Comparison of ENCODE assay signal across 8 cellular contexts in the genomic region with DNA sequence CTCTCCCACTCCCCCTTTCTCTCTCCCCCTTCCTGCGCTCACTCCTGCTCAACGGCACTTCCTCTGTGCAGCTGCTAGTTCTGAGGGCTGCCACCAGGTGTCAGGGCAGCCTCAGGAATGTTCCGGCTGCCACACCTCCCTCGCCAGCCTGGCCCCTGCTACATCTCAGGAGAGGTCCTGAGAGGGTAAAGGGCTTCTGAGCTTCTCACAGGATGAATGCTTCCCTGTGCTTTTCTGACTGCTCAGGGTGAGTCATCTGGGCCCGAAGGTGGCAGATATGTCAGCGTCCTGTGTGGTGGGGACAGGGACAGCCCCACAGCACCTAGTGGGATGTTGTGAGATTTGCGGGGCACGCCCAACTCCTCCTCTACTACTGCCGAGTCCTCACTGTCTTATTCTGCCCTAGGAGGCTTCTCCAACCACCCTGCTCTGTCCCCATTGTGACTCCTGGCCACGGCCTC. TPM values are rescaled to one million over a fixed set of nuclear protein-coding genes. Genes with fewer than 3 reads are reported as not detected.
DNase-seq lines count a peak whose midpoint lies in the region; ATAC-seq and TF ChIP-seq lines count a peak whose summit lies in the region.

No MANE protein-coding gene starts in this region.

- H3K4me3 ChIP-seq in SU-DHL-6 (ENCODE audit: insufficient read depth, low read length, poor library complexity, severe bottlenecking): no peak overlapping the region
- H3K4me3 ChIP-seq in left ventricle myocardium inferior: no peak overlapping the region
- H3K4me3 ChIP-seq in gastrocnemius medialis: no peak overlapping the region

- H3K9me3 ChIP-seq in SU-DHL-6 (ENCODE audit: insufficient read depth, low read length) (no peaks in the 10 kb centered on the region), left ventricle myocardium inferior (replicated peaks) (no peaks in the 10 kb centered on the region), gastrocnemius medialis (no peaks in the 10 kb centered on the region)

- H3K9me2 ChIP-seq in SU-DHL-6 (replicated peaks; ENCODE audit: insufficient read depth, low read length): no peaks in the 10 kb centered on the region

- TF ChIP-seq CTCF in SU-DHL-6 (IDR thresholded peaks at IDR 0.05; ENCODE audit: insufficient read depth, low read length, poor library complexity, severe bottlenecking) (peak; percentile 83), left ventricle myocardium inferior (IDR thresholded peaks at IDR 0.05; ENCODE audit: borderline replicate concordance) (peak; percentile 79), gastrocnemius medialis (IDR thresholded peaks at IDR 0.05 in 4 of 5, conservative IDR thresholded peaks at IDR 0.05 in 1 of 5) (peak; percentile 56 to 76 (median 66))

- H3K27ac Mint-ChIP-seq in activated naive CD8-positive, alpha-beta T cell treated with anti-CD3 and anti-CD28 coated beads for 36 hours: no peak overlapping the region

- peaks cover 26% of the 10 kb centered on the region for H3K4me1 Mint-ChIP-seq in activated naive CD8-positive, alpha-beta T cell treated with anti-CD3 and anti-CD28 coated beads for 36 hours

- intact Hi-C loops in left ventricle myocardium inferior (cut with micrococcal nuclease) (loop anchor here (10.0 kb wide), 1 partner anchor 181 kb away; no protein-coding TSS in a partner anchor), gastrocnemius medialis (cut with DNase I; ENCODE audit: low total_unique reads) (loop anchor here (10.0 kb wide), 1 partner anchor 521 kb away; no protein-coding TSS in a partner anchor)

- no peaks in the 10 kb centered on the region for H3K36me3 ChIP-seq in SU-DHL-6 (ENCODE audit: low read length)
- H3K36me3 ChIP-seq in left ventricle myocardium inferior: peaks cover 20% of the 10 kb centered on the region
- peaks cover 3 to 19% of the 10 kb centered on the region in 2 donors for H3K36me3 ChIP-seq in gastrocnemius medialis

- H3K27me3 ChIP-seq in SU-DHL-6 (ENCODE audit: low read length) (no peaks in the 10 kb centered on the region), left ventricle myocardium inferior (ENCODE audit: low read depth) (no peaks in the 10 kb centered on the region), gastrocnemius medialis (no peaks in the 10 kb centered on the region)

- H3K27ac ChIP-seq in SU-DHL-6 (ENCODE audit: low read depth, low read length) (no peak overlapping the region), left ventricle myocardium inferior (replicated peaks) (no peak overlapping the region), gastrocnemius medialis (no peak overlapping the region)

- H3K27me3 Mint-ChIP-seq in activated naive CD8-positive, alpha-beta T cell treated with anti-CD3 and anti-CD28 coated beads for 36 hours: no peaks in the 10 kb centered on the region

- no peak overlapping the region for H3K9ac ChIP-seq in SU-DHL-6 (ENCODE audit: low read length)

- no peak overlapping the region for H3K4me2 ChIP-seq in SU-DHL-6 (ENCODE audit: low read depth, low read length, poor library complexity, severe bottlenecking)

- H3K36me3 Mint-ChIP-seq in activated naive CD8-positive, alpha-beta T cell treated with anti-CD3 and anti-CD28 coated beads for 36 hours: peaks cover 5% of the 10 kb centered on the region

- no peaks in the 10 kb centered on the region for H3F3A ChIP-seq in SU-DHL-6 (ENCODE audit: insufficient read depth)

- DNase-seq in NCI-H446 (lab: John Stamatoyannopoulos, UW) (peak; percentile 14 to 63), NCI-H446 treated with DMSO at 0.1 percent for 48 hours (lab: John Stamatoyannopoulos, UW) (no peak), MV-4-11 (lab: John Stamatoyannopoulos, UW) (peak; percentile 48), left ventricle myocardium inferior (no peak), gastrocnemius medialis (no peak)
- peak; percentile 88 for DNase-seq in activated naive CD8-positive, alpha-beta T cell treated with anti-CD3 and anti-CD28 coated beads for 36 hours

- H4K20me1 ChIP-seq in SU-DHL-6 (ENCODE audit: low read depth, low read length): no peaks in the 10 kb centered on the region

- H3K4me3 Mint-ChIP-seq in activated naive CD8-positive, alpha-beta T cell treated with anti-CD3 and anti-CD28 coated beads for 36 hours: peak overlapping the region; percentile 3

- in situ Hi-C loops in gastrocnemius medialis (cut with MboI; ENCODE audit: low sequenced_read_pairs in 4 of 4): no loop called here

- ATAC-seq in HG02588 (IDR thresholded peaks at IDR 0.05; ENCODE audit: unreplicated experiment) (peak; percentile 88), gastrocnemius medialis (peak; percentile 69 to 87)

- no peak for TF ChIP-seq POLR2A in gastrocnemius medialis (IDR thresholded peaks at IDR 0.05)

- H2AFZ ChIP-seq in SU-DHL-6 (ENCODE audit: low read depth, low read length, severe bottlenecking): no peak overlapping the region

- H3K4me1 ChIP-seq in left ventricle myocardium inferior: no peaks in the 10 kb centered on the region
- no peaks in the 10 kb centered on the region for H3K4me1 ChIP-seq in gastrocnemius medialis

- H3K9me3 Mint-ChIP-seq in activated naive CD8-positive, alpha-beta T cell treated with anti-CD3 and anti-CD28 coated beads for 36 hours: no peaks in the 10 kb centered on the region

- no peaks in the 10 kb centered on the region for H3K79me2 ChIP-seq in SU-DHL-6 (ENCODE audit: insufficient read depth, low read length)

RNA-seq across cellular contexts. Expression of a gene that starts 49.0 kb away (rescaled TPM):
- total RNA-seq in activated naive CD8-positive, alpha-beta T cell treated with anti-CD3 and anti-CD28 coated beads for 36 hours: 10 to 100 TPM; 42.4 to 43.2 TPM
- total RNA-seq in left ventricle myocardium inferior (42.9 TPM), gastrocnemius medialis (100 to 1,000 TPM in 1 of 4 donors, 10 to 100 TPM in 3; 24.0 to 105 (median 68.3) TPM)

RNA-seq across cellular contexts. Expression of a gene that starts 55.2 kb away (rescaled TPM):
- under 1 TPM; 0.37 to 0.56 TPM for total RNA-seq in activated naive CD8-positive, alpha-beta T cell treated with anti-CD3 and anti-CD28 coated beads for 36 hours
- total RNA-seq in left ventricle myocardium inferior (not detected), gastrocnemius medialis (not detected)

Comparison
In these comparisons a context has a peak if more than half of its experiments do, and no peak if none do; other contexts are left out.
1. DNase-seq: peak in NCI-H446 (2 of 2), MV-4-11 (single experiment) and activated naive CD8-positive, alpha-beta T cell treated with anti-CD3 and anti-CD28 coated beads for 36 hours (single experiment); none in NCI-H446 treated with DMSO at 0.1 percent for 48 hours (single experiment), left ventricle myocardium inferior (single experiment) and gastrocnemius medialis (0 of 2).
2. Peak in every context shown above with its lines, with median percentiles within 50 percentile points of each other: CTCF ChIP-seq.